ENCODE assay signal across 11 cellular contexts in genomic region chr7:155838312-155838711, GRCh38. TPM values are rescaled to one million over a fixed set of nuclear protein-coding genes. Genes with fewer than 3 reads are reported as not detected.
"Had no signal": no experiment of that assay in that cellular context is flagged by ENCODE, and none has a peak within 500 bp of the region (broad histone marks: within the 10 kb centered on the region; RNA-seq: fewer than 3 reads in every experiment).

No MANE protein-coding gene starts in this region.

RNA-seq across cellular contexts. Expression of gene SHH, which starts 26.0 kb away (rescaled TPM):
- total RNA-seq: activated CD4-positive, alpha-beta memory T cell treated with anti-CD3 and anti-CD28 coated beads, Interleukin-2, amount 10 ng/mL, durations not matched to agents 7 days and 5 days; activated CD4-positive, alpha-beta T cell treated with anti-CD3 and anti-CD28 coated beads for 36 hours; activated CD4-positive, alpha-beta T cell treated with anti-CD3 and anti-CD28 coated beads, Interleukin-2, amount 10 ng/mL, durations not matched to agents 7 days and 5 days; activated CD8-positive, alpha-beta memory T cell treated with anti-CD3 and anti-CD28 coated beads, Interleukin-2, amount 10 ng/mL, durations not matched to agents 7 days and 5 days; activated naive CD4-positive, alpha-beta T cell treated with anti-CD3 and anti-CD28 coated beads for 36 hours; activated naive CD4-positive, alpha-beta T cell treated with anti-CD3 and anti-CD28 coated beads, Interleukin-2, amount 50 U/mL, for 72 hours; activated naive CD8-positive, alpha-beta T cell treated with anti-CD3 and anti-CD28 coated beads for 36 hours; breast epithelium; cardiac septum; T-helper 1 cell treated with Interleukin-12 subunit alpha and Interleukin-12 subunit beta and Interleukin-4 antibody, amounts not matched to agents 30 ng/mL and 1 ng/mL, for 36 hours; T-helper 17 cell had no signal
